8 cellular contexts compared by ENCODE assay signal in genomic region chr2:7203056-7203467, GRCh38.
A peak's percentile ranks its signal among the peaks of the same experiment; 100 is the strongest.
DNase-seq lines count a peak whose midpoint lies in the region; TF ChIP-seq lines count a peak whose summit lies in the region.

No MANE protein-coding gene starts in this region.

- WGBS in esophagus squamous epithelium, 2 donors = 0 to 2% methylated on average over 4 of the region's 4 CpGs
- WGBS in neuronal stem cell (ENCODE audit: extremely low coverage in 2 of 2, insufficient read length in 2 of 2, insufficient replicate concordance in 1 of 2), 2 donors = no CpG with 5 or more reads among the region's 4 CpGs
- 3 to 23% methylated on average over 4 of the region's 4 CpGs for WGBS in testis, 2 donors

- no peak overlapping the region for H3K4me3 ChIP-seq in esophagus squamous epithelium
- H3K4me3 ChIP-seq in neuronal stem cell (ENCODE audit: low read length in 2 of 2) = no peak overlapping the region
- no peak overlapping the region for H3K4me3 ChIP-seq in testis

- peak; percentile 44 for DNase-seq in EL
- peak; percentile 23 for DNase-seq in HT1080 (ENCODE audit: low read depth)
- peak; percentile 59 for DNase-seq in NOMO-1 treated with dmso at 0.1 percent for 144 hours (lab: John Stamatoyannopoulos, UW; ENCODE audit: unreplicated experiment)
- peak; percentile 35 for DNase-seq in activated T-cell treated with anti-CD3 and anti-CD28 coated beads for 1 hour (ENCODE audit: low read depth)
- DNase-seq in esophagus squamous epithelium (lab: John Stamatoyannopoulos, UW) = no peak
- DNase-seq in neuronal stem cell (ENCODE audit: low spot score) = peak; percentile 59
- peak; percentile 78 for DNase-seq in testis
- DNase-seq in cortex of kidney (lab: John Stamatoyannopoulos, UW) = no peak

- H3K4ac ChIP-seq in neuronal stem cell (ENCODE audit: low read length) = no peak overlapping the region

- TF ChIP-seq CTCF in esophagus squamous epithelium (IDR thresholded peaks at IDR 0.05) (peak; percentile 61 to 82 (median 74)), testis (IDR thresholded peaks at IDR 0.05) (peak; percentile 69 to 93 (median 76))

- H3K9me3 ChIP-seq in esophagus squamous epithelium (no peaks in the 10 kb centered on the region), neuronal stem cell (replicated peaks in 1 of 2; ENCODE audit: control insufficient read depth in 2 of 2, insufficient read depth in 1 of 2, low read depth in 1 of 2, low read length in 2 of 2) (peaks cover 0 to 2% of the 10 kb centered on the region in 2 donors), testis (no peaks in the 10 kb centered on the region)

- no peaks in the 10 kb centered on the region for H3K79me1 ChIP-seq in neuronal stem cell (ENCODE audit: low read depth, low read length)

- no peak overlapping the region for H3K4me2 ChIP-seq in neuronal stem cell (ENCODE audit: insufficient read depth, low read length, poor library complexity, severe bottlenecking)

- H2AK5ac ChIP-seq in neuronal stem cell (ENCODE audit: low read depth, low read length) = no peak overlapping the region

- H2AFZ ChIP-seq in neuronal stem cell (ENCODE audit: low read length) = no peak overlapping the region

- TF ChIP-seq POLR2A in esophagus squamous epithelium (IDR thresholded peaks at IDR 0.05) (no peak), testis (IDR thresholded peaks at IDR 0.05) (no peak)

- no peak overlapping the region for H3K9ac ChIP-seq in neuronal stem cell (ENCODE audit: low read depth, low read length, poor library complexity)

- H4K91ac ChIP-seq in neuronal stem cell (ENCODE audit: low read depth, low read length, poor library complexity) = no peak overlapping the region

- no peak overlapping the region for H2BK120ac ChIP-seq in neuronal stem cell (ENCODE audit: low read depth, low read length)

- no peak overlapping the region for H3K14ac ChIP-seq in neuronal stem cell (ENCODE audit: low read length)

- H3K4me1 ChIP-seq in esophagus squamous epithelium (no peaks in the 10 kb centered on the region), neuronal stem cell (ENCODE audit: control insufficient read depth in 2 of 2, insufficient read depth in 1 of 2, low read depth in 1 of 2, low read length in 2 of 2) (no peaks in the 10 kb centered on the region), testis (no peaks in the 10 kb centered on the region)

- intact Hi-C loops in esophagus squamous epithelium (cut with DNase I) = no loop called here
- intact Hi-C loops in testis (cut with DNase I; ENCODE audit: low total_unique reads) = no loop called here

- no peaks in the 10 kb centered on the region for H3K36me3 ChIP-seq in esophagus squamous epithelium
- peaks cover 0 to 3% of the 10 kb centered on the region in 2 donors for H3K36me3 ChIP-seq in neuronal stem cell (replicated peaks in 1 of 2; ENCODE audit: control insufficient read depth in 2 of 2, insufficient read depth in 2 of 2, low read length in 2 of 2)
- H3K36me3 ChIP-seq in testis (ENCODE audit: low read depth, missing control alignments) = no peaks in the 10 kb centered on the region

- no peak overlapping the region for H2BK5ac ChIP-seq in neuronal stem cell (ENCODE audit: low read length)

- H4K8ac ChIP-seq in neuronal stem cell (ENCODE audit: low read depth, low read length) = no peak overlapping the region

- H2BK12ac ChIP-seq in neuronal stem cell (ENCODE audit: low read length) = no peak overlapping the region

- H3K27ac ChIP-seq in esophagus squamous epithelium = no peak overlapping the region
- H3K27ac ChIP-seq in neuronal stem cell (replicated peaks; ENCODE audit: low read length) = no peak overlapping the region
- no peak overlapping the region for H3K27ac ChIP-seq in testis

- H3K27me3 ChIP-seq in esophagus squamous epithelium = no peaks in the 10 kb centered on the region
- no peaks in the 10 kb centered on the region for H3K27me3 ChIP-seq in neuronal stem cell (ENCODE audit: control insufficient read depth in 3 of 3, insufficient read depth in 3 of 3, low read depth in 1 of 3, low read length in 3 of 3)
- H3K27me3 ChIP-seq in testis = no peaks in the 10 kb centered on the region

- no peak overlapping the region for H3K23ac ChIP-seq in neuronal stem cell (ENCODE audit: low read depth, low read length, poor library complexity)

- H2BK15ac ChIP-seq in neuronal stem cell (ENCODE audit: low read length) = no peak overlapping the region

- no peak overlapping the region for H3K18ac ChIP-seq in neuronal stem cell (ENCODE audit: low read length)

Comparison
In these comparisons a context has a peak if more than half of its experiments do, and no peak if none do; other contexts are left out.
1. DNase-seq: peak in EL (single experiment), HT1080 (single experiment), NOMO-1 treated with dmso at 0.1 percent for 144 hours (single experiment), activated T-cell treated with anti-CD3 and anti-CD28 coated beads for 1 hour (single experiment), neuronal stem cell (single experiment) and testis (single experiment); none in esophagus squamous epithelium (single experiment) and cortex of kidney (single experiment).